8 cellular contexts compared by ENCODE assay signal in the genomic region with DNA sequence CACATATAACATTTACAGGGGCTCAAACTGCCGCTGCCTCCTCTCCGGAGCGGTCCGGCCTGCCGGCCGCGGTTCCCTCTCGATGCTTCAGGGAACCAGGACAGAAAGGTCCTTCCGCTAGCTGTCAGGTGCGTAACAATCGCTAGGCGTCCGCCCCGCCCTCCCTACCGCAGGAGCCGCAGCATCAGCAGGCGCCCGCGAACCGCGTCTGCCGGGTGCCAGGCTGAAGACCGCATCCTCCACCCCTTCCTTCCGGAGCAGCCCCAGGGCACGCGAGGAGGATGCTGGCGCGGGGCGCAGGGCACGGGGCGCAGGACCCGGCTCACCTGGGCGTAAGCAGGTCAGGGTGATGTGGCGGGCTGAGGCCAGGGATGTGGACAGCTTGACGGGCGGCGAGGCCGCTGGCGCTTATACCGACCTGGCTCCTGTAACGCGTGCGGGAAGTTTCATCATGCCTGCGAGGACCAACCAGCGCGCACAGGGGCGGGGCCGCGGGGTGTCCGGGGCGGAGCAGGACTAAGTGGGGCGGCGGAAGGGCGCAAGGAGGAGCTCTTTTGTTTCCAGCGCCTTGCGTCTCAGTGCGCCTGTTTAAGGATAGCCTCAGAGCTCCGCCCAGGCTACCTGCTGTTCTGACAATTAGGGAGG. TPM values are rescaled to one million over a fixed set of nuclear protein-coding genes. Genes with fewer than 3 reads are reported as not detected.
DNase-seq lines count a peak whose midpoint lies in the region; ATAC-seq, FAIRE-seq and TF ChIP-seq lines count a peak whose summit lies in the region.

A gene with protein sequence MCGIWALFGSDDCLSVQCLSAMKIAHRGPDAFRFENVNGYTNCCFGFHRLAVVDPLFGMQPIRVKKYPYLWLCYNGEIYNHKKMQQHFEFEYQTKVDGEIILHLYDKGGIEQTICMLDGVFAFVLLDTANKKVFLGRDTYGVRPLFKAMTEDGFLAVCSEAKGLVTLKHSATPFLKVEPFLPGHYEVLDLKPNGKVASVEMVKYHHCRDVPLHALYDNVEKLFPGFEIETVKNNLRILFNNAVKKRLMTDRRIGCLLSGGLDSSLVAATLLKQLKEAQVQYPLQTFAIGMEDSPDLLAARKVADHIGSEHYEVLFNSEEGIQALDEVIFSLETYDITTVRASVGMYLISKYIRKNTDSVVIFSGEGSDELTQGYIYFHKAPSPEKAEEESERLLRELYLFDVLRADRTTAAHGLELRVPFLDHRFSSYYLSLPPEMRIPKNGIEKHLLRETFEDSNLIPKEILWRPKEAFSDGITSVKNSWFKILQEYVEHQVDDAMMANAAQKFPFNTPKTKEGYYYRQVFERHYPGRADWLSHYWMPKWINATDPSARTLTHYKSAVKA (minus strand): TSS at position 384 of the 645 bp plus-strand sequence. CDS start 3,252 bp downstream, outside the sequence.

- intact Hi-C loops in T-helper 1 cell treated with Interleukin-12 subunit alpha and Interleukin-12 subunit beta and Interleukin-4 antibody, amounts not matched to agents 30 ng/mL and 1 ng/mL, for 36 hours (cut with micrococcal nuclease), result loop anchor here (1.0 to 5.0 kb wide), 12 partner anchors 56 to 1551 kb away; a partner anchor contains a TSS
- intact Hi-C loops in left cardiac atrium (cut with DNase I) (no loop called here), posterior vena cava (cut with DNase I) (no loop called here), upper lobe of right lung (cut with DNase I) (no loop called here)

- ATAC-seq in HG02840 (IDR thresholded peaks at IDR 0.05; ENCODE audit: low FRiP score, unreplicated experiment) (peak; percentile 99), left cardiac atrium (peak; percentile 100), upper lobe of right lung (peak; percentile 100)

- peak; percentile 71 for DNase-seq in GM12892 (ENCODE audit: insufficient read length)
- peak; percentile 96 for DNase-seq in NCI-H146 (lab: John Stamatoyannopoulos, UW)
- peak; percentile 81 for DNase-seq in amniotic epithelial cell (ENCODE audit: low read depth)
- DNase-seq in left cardiac atrium, result peak; percentile 93
- peak; percentile 97 for DNase-seq in posterior vena cava (ENCODE audit: low spot score)
- peak; percentile 96 for DNase-seq in upper lobe of right lung

- peak; percentile 79 for FAIRE-seq in GM12892 (lab: Jason Lieb, UNC)

- no peaks in the 10 kb centered on the region for H3K4me1 ChIP-seq in upper lobe of right lung

- H3K27ac ChIP-seq in upper lobe of right lung, result peak within 1 kb of the TSS; percentile 45

- peak; percentile 95 for TF ChIP-seq POLR2A in GM12892 (IDR thresholded peaks at IDR 0.05; ENCODE audit: low read depth, low read length)

- no peak for TF ChIP-seq CTCF in upper lobe of right lung (IDR thresholded peaks at IDR 0.05)

- peak within 1 kb of the TSS; percentile 76 for H3K4me3 ChIP-seq in upper lobe of right lung

- H3K9me3 ChIP-seq in upper lobe of right lung, result no peaks in the 10 kb centered on the region

- H3K27me3 ChIP-seq in upper lobe of right lung, result no peaks in the 10 kb centered on the region

- H3K36me3 ChIP-seq in upper lobe of right lung, result no peaks in the 10 kb centered on the region

RNA-seq across cellular contexts. Expression of the gene that starts here (rescaled TPM):
- polyA plus RNA-seq in GM12892 (2012; ENCODE audit: missing spikeins), result 48.8 TPM
- 43.8 and 47.2 TPM in 2 replicates for total RNA-seq in T-helper 1 cell treated with Interleukin-12 subunit alpha and Interleukin-12 subunit beta and Interleukin-4 antibody, amounts not matched to agents 30 ng/mL and 1 ng/mL, for 36 hours
- 10 to 100 TPM; 10.1 to 17.9 TPM for total RNA-seq in left cardiac atrium
- 10 to 100 TPM; 30.7 to 42.5 TPM for total RNA-seq in posterior vena cava
- total RNA-seq in upper lobe of right lung, result 15.7 TPM

Comparison
In these comparisons a context has a peak if more than half of its experiments do, and no peak if none do; other contexts are left out.
1. Peak in every context shown above with its lines: DNase-seq, ATAC-seq, H3K4me3 ChIP-seq and H3K27ac ChIP-seq.